In genomic region chr2:225466891-225467604, GRCh38 we compare ENCODE assay signal across 1 cellular context.
TF ChIP-seq lines count a peak whose summit lies in the region.

No MANE protein-coding gene starts in this region.

TF ChIP-seq in K562, 482 proteins besides CTCF, POLR2A, EP300 and RAD21 (continued from another document and continues in another):
- no peak for TF ChIP-seq ZBTB40 (IDR thresholded peaks at IDR 0.05)
- no peak for TF ChIP-seq ZBTB40 (CRISPR knock-in tag; IDR thresholded peaks at IDR 0.05)
- no peak for TF ChIP-seq STAT6 (CRISPR knock-in tag; IDR thresholded peaks at IDR 0.05)
- TF ChIP-seq CTBP1 (IDR thresholded peaks at IDR 0.05; ENCODE audit: borderline replicate concordance): no peak
- TF ChIP-seq KAT7 (CRISPR knock-in tag; IDR thresholded peaks at IDR 0.05; ENCODE audit: borderline replicate concordance): no peak
- peak; percentile 4 for TF ChIP-seq MEIS2 (IDR thresholded peaks at IDR 0.05; ENCODE audit: partially characterized antibody)
- peak; percentile 20; the same call in 1 of the 2 replicates for TF ChIP-seq ARID3A (IDR thresholded peaks at IDR 0.05; ENCODE audit: borderline replicate concordance, low read depth, low read length)
- TF ChIP-seq SMAD4 (CRISPR knock-in tag; conservative IDR thresholded peaks at IDR 0.05): 0 out of 2 replicates have a peak, but pooled peaks have one; percentile 33
- TF ChIP-seq HDAC3 (IDR thresholded peaks at IDR 0.05; ENCODE audit: borderline replicate concordance, partially characterized antibody): no peak
- TF ChIP-seq LARP7 (IDR thresholded peaks at IDR 0.05): no peak
- TF ChIP-seq POLR2AphosphoS5 (IDR thresholded peaks at IDR 0.05; ENCODE audit: control insufficient read depth, insufficient read depth, low read depth, low read length): peak; percentile 35; the same call in 1 of the 2 replicates
- TF ChIP-seq ZNF436 (CRISPR knock-in tag; IDR thresholded peaks at IDR 0.05): no peak
- TF ChIP-seq TAL1 (IDR thresholded peaks at IDR 0.05): peak; percentile 71
- TF ChIP-seq ZNF318 (IDR thresholded peaks at IDR 0.05; ENCODE audit: borderline replicate concordance in 1 of 2, low read depth in 1 of 2): no peak
- TF ChIP-seq NR2C2 (CRISPR knock-in tag; IDR thresholded peaks at IDR 0.05): no peak
- TF ChIP-seq NR2C2 (tag; IDR thresholded peaks at IDR 0.05): peak; percentile 38; the same call in 1 of the 2 replicates
- no peak for TF ChIP-seq NR0B1 (IDR thresholded peaks at IDR 0.05; ENCODE audit: partially characterized antibody)
- TF ChIP-seq NCOR1 (IDR thresholded peaks at IDR 0.05): peak; percentile 58
- no peak for TF ChIP-seq RBM15 (IDR thresholded peaks at IDR 0.05; ENCODE audit: insufficient read depth, low read length)
- peak; percentile 41; the same call in 1 of the 2 replicates for TF ChIP-seq JUND (IDR thresholded peaks at IDR 0.05; ENCODE audit: borderline replicate concordance, low read depth, low read length)
- TF ChIP-seq JUND (tag; IDR thresholded peaks at IDR 0.05; ENCODE audit: borderline replicate concordance, low read depth, low read length): no peak; the same call in 2 of the 3 replicates
- TF ChIP-seq ZNF24 (IDR thresholded peaks at IDR 0.05): no peak
- TF ChIP-seq ZNF764 (CRISPR knock-in tag; IDR thresholded peaks at IDR 0.05; ENCODE audit: low read depth): no peak
- TF ChIP-seq PML (IDR thresholded peaks at IDR 0.05; ENCODE audit: low read length): peak; percentile 49
- TF ChIP-seq FOXM1 (IDR thresholded peaks at IDR 0.05; ENCODE audit: low read depth): peak; percentile 50; the same call in 1 of the 2 replicates
- no peak for TF ChIP-seq FOXM1 (CRISPR knock-in tag; IDR thresholded peaks at IDR 0.05; ENCODE audit: low read depth)
- TF ChIP-seq ATF3 (IDR thresholded peaks at IDR 0.05): peak; percentile 60; the same call in 1 of the 2 replicates
- TF ChIP-seq ATF3 (CRISPR knock-in tag; conservative IDR thresholded peaks at IDR 0.05): no peak
- no peak for TF ChIP-seq ZNF197 (CRISPR knock-in tag; IDR thresholded peaks at IDR 0.05; ENCODE audit: low read depth)
- TF ChIP-seq ZBTB12 (CRISPR knock-in tag; IDR thresholded peaks at IDR 0.05): no peak
- no peak for TF ChIP-seq DNMT1 (IDR thresholded peaks at IDR 0.05)
- no peak for TF ChIP-seq SRSF9 (IDR thresholded peaks at IDR 0.05; ENCODE audit: borderline replicate concordance, low read depth, low read length)
